8 cellular contexts compared by ENCODE assay signal in genomic region chr15:84079885-84080777, GRCh38.
DNase-seq lines count a peak whose midpoint lies in the region; ATAC-seq and TF ChIP-seq lines count a peak whose summit lies in the region.

No MANE protein-coding gene starts in this region.

- H3K9me3 Mint-ChIP-seq in immature natural killer cell, result peaks cover 0 to 9% (median 3%) of the 10 kb centered on the region in 6 donors

- peaks cover 36% of the 10 kb centered on the region for H3K27me3 ChIP-seq in A673 (replicated peaks; ENCODE audit: insufficient read depth, low read depth, low read length, poor library complexity)
- no peaks in the 10 kb centered on the region for H3K27me3 ChIP-seq in SK-N-SH (ENCODE audit: insufficient read depth)
- H3K27me3 ChIP-seq in smooth muscle cell (ENCODE audit: low read depth), result peaks cover 58% of the 10 kb centered on the region

- H3K4me3 ChIP-seq in A673 (ENCODE audit: low read depth, low read length, poor library complexity, severe bottlenecking) (peak overlapping the region; percentile 27), SK-N-SH (ENCODE audit: low read depth in 2 of 2, low read length in 1 of 2) (peak overlapping the region; percentile 55 to 62), astrocyte of the cerebellum (ENCODE audit: low read depth, low read length) (peak overlapping the region; percentile 41), smooth muscle cell (peak overlapping the region; percentile 62)

- H3K36me3 ChIP-seq in A673 (ENCODE audit: insufficient read depth, low read length, poor library complexity, severe bottlenecking), result no peaks in the 10 kb centered on the region
- H3K36me3 ChIP-seq in SK-N-SH (replicated peaks in 1 of 2; ENCODE audit: control insufficient read depth in 1 of 2, insufficient read depth in 2 of 2, low read length in 1 of 2), result peaks cover 0 to 3% of the 10 kb centered on the region in 2 experiments
- no peaks in the 10 kb centered on the region for H3K36me3 ChIP-seq in smooth muscle cell (ENCODE audit: low read depth)

- peak overlapping the region; percentile 40 to 76 (median 67) for H3K4me3 Mint-ChIP-seq in immature natural killer cell

- H4K20me1 ChIP-seq in SK-N-SH (ENCODE audit: insufficient read depth) (no peaks in the 10 kb centered on the region), smooth muscle cell (ENCODE audit: low read depth) (no peaks in the 10 kb centered on the region)

- BruUV-seq in A673 (replicated peaks; lab: Mats Ljungman, UMichigan), result no TSS peak

- peak; percentile 90 for ATAC-seq in GM19043 (IDR thresholded peaks at IDR 0.05; ENCODE audit: low read depth, unreplicated experiment)
- peak; percentile 74 for ATAC-seq in HG03442 (IDR thresholded peaks at IDR 0.05; ENCODE audit: unreplicated experiment)

- POLR2A ChIA-PET in A673 (lab: Charles Lee; ENCODE audit: low non-redundant PET), result interaction anchor here (0.6 kb wide), 1 partner anchor 1576 kb away, joined by 3 read pairs; no protein-coding TSS in a partner anchor
- POLR2A ChIA-PET in SK-N-SH (lab: Yijun Ruan, JAX), result no interaction called here

- no peaks in the 10 kb centered on the region for H3K36me3 Mint-ChIP-seq in immature natural killer cell

- no peak overlapping the region for H3K27ac ChIP-seq in A673 (ENCODE audit: low read depth, low read length, poor library complexity, severe bottlenecking)
- H3K27ac ChIP-seq in SK-N-SH (ENCODE audit: low read depth in 2 of 2, low read length in 1 of 2), result peak overlapping the region; percentile 70 to 86
- no peak overlapping the region for H3K27ac ChIP-seq in smooth muscle cell (ENCODE audit: low read depth)

- in situ Hi-C loops in astrocyte of the cerebellum (cut with HindIII; ENCODE audit: low sequenced_read_pairs), result no loop called here

- H3K4me2 ChIP-seq in SK-N-SH, result peak overlapping the region; percentile 86
- H3K4me2 ChIP-seq in smooth muscle cell, result peak overlapping the region; percentile 91

- DNase-seq in A673 (ENCODE audit: low spot score) (no peak), SK-N-SH (peak; percentile 73), astrocyte of the cerebellum (ENCODE audit: low read depth) (no peak), immature natural killer cell (peak in 1 of 3 donors; percentile 7), smooth muscle cell (lab: John Stamatoyannopoulos, UW; ENCODE audit: unreplicated experiment) (no peak), Kasumi-1 (lab: John Stamatoyannopoulos, UW) (no peak)

- CTCF ChIA-PET in A673 (lab: Charles Lee) (no interaction called here), SK-N-SH (lab: Yijun Ruan, JAX) (interaction anchor here (0.9 to 1.0 kb wide), 2 partner anchors 12 to 18 kb away, joined by 3 read pairs; no protein-coding TSS in a partner anchor)

- H3K27me3 Mint-ChIP-seq in immature natural killer cell (ENCODE audit: low read depth in 3 of 3), result peaks cover 12 to 35% (median 20%) of the 10 kb centered on the region in 3 donors

- no peak overlapping the region for H3K27ac Mint-ChIP-seq in immature natural killer cell

- peaks cover 4 to 17% of the 10 kb centered on the region in 2 donors for H3K4me1 Mint-ChIP-seq in immature natural killer cell

- no peak for TF ChIP-seq RAD21 in SK-N-SH (IDR thresholded peaks at IDR 0.05; ENCODE audit: low read length)

- H2AFZ ChIP-seq in SK-N-SH (ENCODE audit: low read depth), result peak overlapping the region; percentile 62
- H2AFZ ChIP-seq in smooth muscle cell (ENCODE audit: low read depth), result peak overlapping the region; percentile 84

- peak in 1 of 2 experiments; percentile 6; a peak in 1 of 4 replicates for TF ChIP-seq EP300 in SK-N-SH (IDR thresholded peaks at IDR 0.05; ENCODE audit: borderline replicate concordance in 1 of 2, low read depth in 1 of 2, low read length in 1 of 2)

- peak overlapping the region; percentile 51 for H3K9ac ChIP-seq in SK-N-SH
- H3K9ac ChIP-seq in smooth muscle cell (ENCODE audit: low read depth), result no peak overlapping the region

- H3K79me2 ChIP-seq in SK-N-SH (ENCODE audit: insufficient read depth) (no peaks in the 10 kb centered on the region), smooth muscle cell (ENCODE audit: low read depth) (no peaks in the 10 kb centered on the region)

- no peak for TF ChIP-seq CTCF in A673 (conservative IDR thresholded peaks at IDR 0.05; ENCODE audit: low read depth, low read length)
- TF ChIP-seq CTCF in SK-N-SH (IDR thresholded peaks at IDR 0.05), result no peak
- no peak for TF ChIP-seq CTCF in astrocyte of the cerebellum (IDR thresholded peaks at IDR 0.05; ENCODE audit: low read depth, low read length, missing control alignments)
- no peak for TF ChIP-seq CTCF in smooth muscle cell (IDR thresholded peaks at IDR 0.05; ENCODE audit: borderline replicate concordance, insufficient read depth, poor library complexity, severe bottlenecking)

- H3K9me2 ChIP-seq in SK-N-SH, result no peaks in the 10 kb centered on the region

- H3F3A ChIP-seq in SK-N-SH (replicated peaks; ENCODE audit: insufficient read depth) (peaks cover 38% of the 10 kb centered on the region), smooth muscle cell (ENCODE audit: low read depth) (no peaks in the 10 kb centered on the region)

- no peaks in the 10 kb centered on the region for H3K9me3 ChIP-seq in A673 (ENCODE audit: low read depth, low read length, poor library complexity, severe bottlenecking)
- no peaks in the 10 kb centered on the region for H3K9me3 ChIP-seq in SK-N-SH
- H3K9me3 ChIP-seq in smooth muscle cell (replicated peaks; ENCODE audit: low read depth), result no peaks in the 10 kb centered on the region

- intact Hi-C loops in A673 (cut with micrococcal nuclease; ENCODE audit: unreplicated experiment), result loop anchor here (5.0 kb wide), 1 partner anchor 52 kb away; no protein-coding TSS in a partner anchor

- H3K4me1 ChIP-seq in A673 (ENCODE audit: insufficient read depth, low read length, poor library complexity, severe bottlenecking) (peaks cover 10% of the 10 kb centered on the region), SK-N-SH (ENCODE audit: control insufficient read depth in 1 of 2, insufficient read depth in 2 of 2, low read depth in 1 of 2, low read length in 1 of 2) (peaks cover 9 to 16% of the 10 kb centered on the region in 2 experiments; a peak in 3 of 4 replicates), smooth muscle cell (ENCODE audit: low read depth) (peaks cover 6% of the 10 kb centered on the region)

- WGBS in SK-N-SH (ENCODE audit: low lambda C conversion rate), result 12% methylated on average over 29 of the region's 65 CpGs
- WGBS in smooth muscle cell (ENCODE audit: low lambda C conversion rate), result 2% methylated on average over 62 of the region's 65 CpGs

TF ChIP-seq in SK-N-SH, 30 proteins besides CTCF, POLR2A, EP300 and RAD21 (continues in another document):
- TF ChIP-seq YY1 (IDR thresholded peaks at IDR 0.05; ENCODE audit: low read depth) (no peak), SMC3 (IDR thresholded peaks at IDR 0.05; ENCODE audit: low read depth, low read length) (no peak), TAF1 (IDR thresholded peaks at IDR 0.05; ENCODE audit: borderline replicate concordance, low read depth, low read length) (no peak), GATA2 (CRISPR knock-in tag; IDR thresholded peaks at IDR 0.05) (no peak), RFX5 (IDR thresholded peaks at IDR 0.05; ENCODE audit: low read length) (no peak), GABPA (IDR thresholded peaks at IDR 0.05; ENCODE audit: low read depth) (peak; percentile 14; the same call in 1 of the 2 replicates), FOSL2 (IDR thresholded peaks at IDR 0.05; ENCODE audit: borderline replicate concordance, low read depth) (no peak), EZH2phosphoT487 (IDR thresholded peaks at IDR 0.05; ENCODE audit: borderline replicate concordance, low read depth) (no peak), TEAD4 (IDR thresholded peaks at IDR 0.05; ENCODE audit: borderline replicate concordance, insufficient read depth) (no peak), FOXM1 (IDR thresholded peaks at IDR 0.05; ENCODE audit: low read depth) (no peak), USF1 (IDR thresholded peaks at IDR 0.05; ENCODE audit: borderline replicate concordance, low read depth) (peak; percentile 51; the same call in 1 of the 2 replicates), MEF2A (IDR thresholded peaks at IDR 0.05; ENCODE audit: borderline replicate concordance, low read depth) (no peak), USF2 (IDR thresholded peaks at IDR 0.05; ENCODE audit: borderline replicate concordance, low read depth, low read length) (no peak), PBX3 (IDR thresholded peaks at IDR 0.05) (no peak), TCF12 (IDR thresholded peaks at IDR 0.05) (no peak), POLR2AphosphoS5 (IDR thresholded peaks at IDR 0.05; ENCODE audit: low read depth, low read length) (no peak), MXI1 (IDR thresholded peaks at IDR 0.05; ENCODE audit: low read depth, low read length) (peak; percentile 72), CHD2 (IDR thresholded peaks at IDR 0.05; ENCODE audit: low read length, partially characterized antibody) (no peak)

Comparison
In these comparisons a context has a peak if more than half of its experiments do, and no peak if none do; other contexts are left out.
1. H3K27ac ChIP-seq: peak in SK-N-SH (2 of 2); none in A673 (single experiment) and smooth muscle cell (single experiment).
2. Peak in every context shown above with its lines, with median percentiles within 50 percentile points of each other: H3K4me3 ChIP-seq.